Comparison of ENCODE assay signal across 8 cellular contexts in genomic region chr13:51844862-51845573, GRCh38. TPM values are rescaled to one million over a fixed set of nuclear protein-coding genes. Genes with fewer than 3 reads are reported as not detected.
DNase-seq lines count a peak whose midpoint lies in the region; ATAC-seq and TF ChIP-seq lines count a peak whose summit lies in the region.

TSS of gene TMEM272 (minus strand) at chr13:51845177. CDS start at chr13:51838530, 6,647 bp downstream.

- H3K27ac ChIP-seq in adrenal gland: no peak within 1 kb of the TSS

- no peak for TF ChIP-seq POLR2A in adrenal gland (IDR thresholded peaks at IDR 0.05)

- TF ChIP-seq CTCF in adrenal gland (IDR thresholded peaks at IDR 0.05): peak; percentile 56 to 89 (median 73)

- WGBS in adrenal gland, 4 donors: 28 to 35% (median 32%) methylated on average over 20 of the region's 20 CpGs

- H3K36me3 ChIP-seq in ES-I3 (ENCODE audit: insufficient read depth, low read length) (no peaks in the 10 kb centered on the region), adrenal gland (replicated peaks in 1 of 2) (no peaks in the 10 kb centered on the region)

- peak; percentile 59 for ATAC-seq in HG03457 (IDR thresholded peaks at IDR 0.05; ENCODE audit: unreplicated experiment)
- peak; percentile 81 for ATAC-seq in left ventricle myocardium superior
- no peak for ATAC-seq in HG03025 (IDR thresholded peaks at IDR 0.05; ENCODE audit: low FRiP score, unreplicated experiment)

- no peaks in the 10 kb centered on the region for H3K27me3 ChIP-seq in adrenal gland

- H3K4me1 ChIP-seq in ES-I3 (ENCODE audit: insufficient read depth, low read length) (no peaks in the 10 kb centered on the region; the same call in 1 of the 2 replicates), adrenal gland (replicated peaks in 1 of 2) (peaks cover 0 to 9% of the 10 kb centered on the region in 2 donors)

- peak within 1 kb of the TSS in 1 of 4 donors; percentile 16 for H3K4me3 ChIP-seq in adrenal gland

- DNase-seq in SK-N-DZ (ENCODE audit: low spot score) (peak; percentile 75), adrenal gland (peak; percentile 32 to 70 (median 56)), left ventricle myocardium superior (peak; percentile 71), retina (peak; percentile 83), dedifferentiated amniotic fluid mesenchymal stem cell (ENCODE audit: extremely low spot score) (no peak)

- intact Hi-C loops in adrenal gland (cut with DNase I): no loop called here
- intact Hi-C loops in left ventricle myocardium superior (cut with micrococcal nuclease): no loop called here

- peak within 1 kb of the TSS; percentile 23; the same call in 1 of the 2 replicates for H3K9ac ChIP-seq in ES-I3 (ENCODE audit: low read depth, low read length)

- no peaks in the 10 kb centered on the region for H3K9me3 ChIP-seq in ES-I3 (ENCODE audit: control insufficient read depth, insufficient read depth, low read length)
- no peaks in the 10 kb centered on the region for H3K9me3 ChIP-seq in adrenal gland (replicated peaks in 1 of 3)

RNA-seq across cellular contexts. Expression of gene TMEM272, which starts in this region (rescaled TPM):
- 0.02 and 2.5 TPM in 2 replicates for polyA plus RNA-seq in SK-N-DZ (2014; cell fraction: cytosol; rRNA removed)
- polyA plus RNA-seq in SK-N-DZ (2014; cell fraction: nucleus; rRNA removed): 0.42 and 0.46 TPM in 2 replicates
- total RNA-seq in adrenal gland (not detected), left ventricle myocardium superior (0.55 TPM)
- under 1 TPM in 2 of 3 donors, not detected in 1; 0.03 to 0.05 TPM for polyA plus RNA-seq in adrenal gland

Comparison
In these comparisons a context has a peak if more than half of its experiments do, and no peak if none do; other contexts are left out.
1. Peak in DNase-seq in adrenal gland; RNA of the gene not detected or under 1 TPM.
2. Peak in DNase-seq and ATAC-seq in left ventricle myocardium superior; RNA of the gene not detected or under 1 TPM.